In genomic region chr7:50068850-50069551, GRCh38 we compare ENCODE assay signal across 8 cellular contexts. TPM values are rescaled to one million over a fixed set of nuclear protein-coding genes. Genes with fewer than 3 reads are reported as not detected.
DNase-seq lines count a peak whose midpoint lies in the region; ATAC-seq and TF ChIP-seq lines count a peak whose summit lies in the region.

No MANE protein-coding gene starts in this region.

- H3K27ac ChIP-seq in lower lobe of right lung = peak overlapping the region; percentile 77
- peak overlapping the region; percentile 39 to 72 (median 64) for H3K27ac ChIP-seq in upper lobe of left lung

- 3% methylated on average over 6 of the region's 6 CpGs for WGBS in upper lobe of left lung, 2 donors

- H3K9me3 ChIP-seq in lower lobe of right lung (peaks cover 7% of the 10 kb centered on the region), upper lobe of left lung (peaks cover 0 to 16% (median 3%) of the 10 kb centered on the region in 4 donors)

- H3K4me1 ChIP-seq in lower lobe of right lung = peaks cover 13% of the 10 kb centered on the region
- peaks cover 7 to 16% (median 11%) of the 10 kb centered on the region in 4 donors for H3K4me1 ChIP-seq in upper lobe of left lung

- ATAC-seq in GM18861 (IDR thresholded peaks at IDR 0.05; ENCODE audit: unreplicated experiment) (peak; percentile 55), HG03103 (IDR thresholded peaks at IDR 0.05; ENCODE audit: low read depth, unreplicated experiment) (peak; percentile 57), lower lobe of right lung (peak; percentile 80 to 89), upper lobe of left lung (ENCODE audit: low FRiP score in 2 of 2) (peak; percentile 76 to 82)

- intact Hi-C loops in lower lobe of right lung (cut with DNase I) = no loop called here

- no peak for TF ChIP-seq EP300 in upper lobe of left lung (IDR thresholded peaks at IDR 0.05)

- DNase-seq in ACHN (peak; percentile 66), OCI-M1 (lab: John Stamatoyannopoulos, UW) (peak; percentile 76), choroid plexus epithelial cell (ENCODE audit: low read depth) (peak; percentile 6), lower lobe of right lung (no peak), upper lobe of left lung (peak in 1 of 2 donors; percentile 34), NCI-H146 treated with DMSO at 0.1 percent for 48 hours (lab: John Stamatoyannopoulos, UW; ENCODE audit: unreplicated experiment) (no peak)

- H3K4me3 ChIP-seq in choroid plexus epithelial cell (ENCODE audit: low read depth, low read length) (peak overlapping the region; percentile 14), lower lobe of right lung (peak overlapping the region; percentile 56), upper lobe of left lung (peak overlapping the region; percentile 10 to 61 (median 50))

- H3K27me3 ChIP-seq in lower lobe of right lung (ENCODE audit: low read depth) (no peaks in the 10 kb centered on the region), upper lobe of left lung (no peaks in the 10 kb centered on the region)

- no peaks in the 10 kb centered on the region for H3K36me3 ChIP-seq in lower lobe of right lung
- no peaks in the 10 kb centered on the region for H3K36me3 ChIP-seq in upper lobe of left lung

- in situ Hi-C loops in ACHN (cut with HindIII; ENCODE audit: low pct_ligation_motif_present, low pct_unique_long_range_greater_than_20kb, low sequenced_read_pairs) = no loop called here

- TF ChIP-seq CTCF in choroid plexus epithelial cell (conservative IDR thresholded peaks at IDR 0.05; ENCODE audit: low read depth, low read length) (no peak), lower lobe of right lung (IDR thresholded peaks at IDR 0.05) (no peak), upper lobe of left lung (IDR thresholded peaks at IDR 0.05) (no peak)

- no peak for TF ChIP-seq POLR2A in upper lobe of left lung (IDR thresholded peaks at IDR 0.05)

RNA-seq across cellular contexts. Expression of gene ZPBP, which starts 24.0 kb away (rescaled TPM):
- total RNA-seq in lower lobe of right lung (not detected), upper lobe of left lung (under 1 TPM in 1 of 6 donors, not detected in 5; 0.23 TPM)

Comparison
In these comparisons a context has a peak if more than half of its experiments do, and no peak if none do; other contexts are left out.
1. DNase-seq: peak in ACHN (single experiment), OCI-M1 (single experiment) and choroid plexus epithelial cell (single experiment); none in lower lobe of right lung (single experiment) and NCI-H146 treated with DMSO at 0.1 percent for 48 hours (single experiment).
2. Peak in every context shown above with its lines, with median percentiles within 50 percentile points of each other: ATAC-seq and H3K4me3 ChIP-seq.